ENCODE assay signal across 1 cellular context in the genomic region with DNA sequence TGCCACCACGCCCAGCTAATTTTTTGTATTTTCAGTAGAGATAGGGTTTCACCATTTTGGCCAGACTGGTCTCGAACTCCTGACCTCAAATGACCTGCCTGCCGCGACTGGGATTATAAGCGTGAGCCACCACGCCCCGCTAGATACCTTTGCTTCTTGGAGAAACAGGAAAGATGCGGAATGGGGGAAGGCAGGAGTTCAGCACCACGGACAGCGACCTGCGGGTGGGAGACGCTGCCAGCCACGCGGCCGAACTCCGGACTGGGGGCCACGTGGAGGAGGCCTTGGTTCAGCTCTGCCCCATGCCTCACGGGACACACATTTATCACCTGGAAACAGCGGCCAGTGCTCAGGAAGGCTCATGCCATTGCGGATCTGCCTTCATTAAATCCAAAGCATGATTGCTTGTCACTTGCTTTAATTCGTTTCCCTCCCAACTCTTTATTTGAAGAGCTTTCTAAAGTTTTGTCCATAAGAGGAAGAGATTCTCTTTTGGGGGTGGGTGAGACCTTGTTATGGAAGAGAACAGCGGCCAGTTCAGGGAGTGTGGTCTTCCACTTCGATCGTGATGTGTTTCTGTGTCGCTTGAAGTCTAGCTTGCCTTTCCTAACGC.
A peak's percentile ranks its signal among the peaks of the same experiment; 100 is the strongest.
TF ChIP-seq lines count a peak whose summit lies in the region.

No MANE protein-coding gene starts in this region.

TF ChIP-seq in HepG2, 621 proteins besides CTCF, POLR2A, EP300 and RAD21 (continued from another document and continues in another):
- TF ChIP-seq, protein P1, sequence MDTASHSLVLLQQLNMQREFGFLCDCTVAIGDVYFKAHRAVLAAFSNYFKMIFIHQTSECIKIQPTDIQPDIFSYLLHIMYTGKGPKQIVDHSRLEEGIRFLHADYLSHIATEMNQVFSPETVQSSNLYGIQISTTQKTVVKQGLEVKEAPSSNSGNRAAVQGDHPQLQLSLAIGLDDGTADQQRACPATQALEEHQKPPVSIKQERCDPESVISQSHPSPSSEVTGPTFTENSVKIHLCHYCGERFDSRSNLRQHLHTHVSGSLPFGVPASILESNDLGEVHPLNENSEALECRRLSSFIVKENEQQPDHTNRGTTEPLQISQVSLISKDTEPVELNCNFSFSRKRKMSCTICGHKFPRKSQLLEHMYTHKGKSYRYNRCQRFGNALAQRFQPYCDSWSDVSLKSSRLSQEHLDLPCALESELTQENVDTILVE (CRISPR knock-in tag; IDR thresholded peaks at IDR 0.05): peak; percentile 95
- TF ChIP-seq, protein P2, sequence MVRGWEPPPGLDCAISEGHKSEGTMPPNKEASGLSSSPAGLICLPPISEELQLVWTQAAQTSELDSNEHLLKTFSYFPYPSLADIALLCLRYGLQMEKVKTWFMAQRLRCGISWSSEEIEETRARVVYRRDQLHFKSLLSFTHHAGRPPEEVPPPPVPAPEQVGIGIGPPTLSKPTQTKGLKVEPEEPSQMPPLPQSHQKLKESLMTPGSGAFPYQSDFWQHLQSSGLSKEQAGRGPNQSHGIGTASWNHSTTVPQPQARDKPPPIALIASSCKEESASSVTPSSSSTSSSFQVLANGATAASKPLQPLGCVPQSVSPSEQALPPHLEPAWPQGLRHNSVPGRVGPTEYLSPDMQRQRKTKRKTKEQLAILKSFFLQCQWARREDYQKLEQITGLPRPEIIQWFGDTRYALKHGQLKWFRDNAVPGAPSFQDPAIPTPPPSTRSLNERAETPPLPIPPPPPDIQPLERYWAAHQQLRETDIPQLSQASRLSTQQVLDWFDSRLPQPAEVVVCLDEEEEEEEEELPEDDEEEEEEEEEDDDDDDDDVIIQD (CRISPR knock-in tag; IDR thresholded peaks at IDR 0.05; ENCODE audit: low read depth): peak; percentile 57; the same call in 1 of the 2 replicates
- TF ChIP-seq ZSCAN21 (CRISPR knock-in tag; IDR thresholded peaks at IDR 0.05; ENCODE audit: borderline replicate concordance) (peak; percentile 94), NR2F1 (CRISPR knock-in tag; IDR thresholded peaks at IDR 0.05) (no peak), CENPT (CRISPR knock-in tag; IDR thresholded peaks at IDR 0.05; ENCODE audit: low read depth) (no peak), ZFP36L2 (CRISPR knock-in tag; IDR thresholded peaks at IDR 0.05) (peak; percentile 97), ZNF703 (CRISPR knock-in tag; IDR thresholded peaks at IDR 0.05; ENCODE audit: borderline replicate concordance) (no peak), ZNF543 (CRISPR knock-in tag; IDR thresholded peaks at IDR 0.05) (0 out of 2 replicates have a peak, but pooled peaks have one; percentile 60), AGO1 (IDR thresholded peaks at IDR 0.05; ENCODE audit: low read depth, low read length, poor library complexity, severe bottlenecking) (no peak), MED13 (CRISPR knock-in tag; IDR thresholded peaks at IDR 0.05) (peak; percentile 91), RELA (CRISPR knock-in tag; IDR thresholded peaks at IDR 0.05) (no peak), ZNF10 (CRISPR knock-in tag; IDR thresholded peaks at IDR 0.05; ENCODE audit: borderline replicate concordance, low read depth) (no peak), PAWR (CRISPR knock-in tag; IDR thresholded peaks at IDR 0.05; ENCODE audit: borderline replicate concordance) (no peak), PRPF4 (IDR thresholded peaks at IDR 0.05; ENCODE audit: low read depth, low read length, poor library complexity, severe bottlenecking) (no peak), TARDBP (CRISPR knock-in tag; IDR thresholded peaks at IDR 0.05) (peak; percentile 71), ARHGAP35 (CRISPR knock-in tag; IDR thresholded peaks at IDR 0.05; ENCODE audit: borderline replicate concordance) (peak; percentile 71; the same call in 1 of the 2 replicates), ZC3H13 (CRISPR knock-in tag; IDR thresholded peaks at IDR 0.05) (peak; percentile 66; the same call in 1 of the 2 replicates), ZFP62 (CRISPR knock-in tag; IDR thresholded peaks at IDR 0.05) (no peak), ZFP82 (CRISPR knock-in tag; IDR thresholded peaks at IDR 0.05; ENCODE audit: borderline replicate concordance) (no peak), ELF4 (CRISPR knock-in tag; IDR thresholded peaks at IDR 0.05; ENCODE audit: borderline replicate concordance) (peak; percentile 59; the same call in 1 of the 2 replicates), ZNF253 (CRISPR knock-in tag; IDR thresholded peaks at IDR 0.05; ENCODE audit: borderline replicate concordance) (0 out of 2 replicates have a peak, but pooled peaks have one; percentile 53), SP4 (CRISPR knock-in tag; IDR thresholded peaks at IDR 0.05) (no peak), NR2C2 (CRISPR knock-in tag; IDR thresholded peaks at IDR 0.05; ENCODE audit: borderline replicate concordance) (no peak), MYNN (CRISPR knock-in tag; IDR thresholded peaks at IDR 0.05; ENCODE audit: low read depth) (no peak), ZNF263 (CRISPR knock-in tag; IDR thresholded peaks at IDR 0.05) (peak; percentile 83), CBX5 (CRISPR knock-in tag; IDR thresholded peaks at IDR 0.05; ENCODE audit: borderline replicate concordance) (peak; percentile 54; the same call in 1 of the 2 replicates), MIER3 (CRISPR knock-in tag; IDR thresholded peaks at IDR 0.05; ENCODE audit: borderline replicate concordance) (peak; percentile 77; the same call in 1 of the 2 replicates)
- TF ChIP-seq, protein P3, sequence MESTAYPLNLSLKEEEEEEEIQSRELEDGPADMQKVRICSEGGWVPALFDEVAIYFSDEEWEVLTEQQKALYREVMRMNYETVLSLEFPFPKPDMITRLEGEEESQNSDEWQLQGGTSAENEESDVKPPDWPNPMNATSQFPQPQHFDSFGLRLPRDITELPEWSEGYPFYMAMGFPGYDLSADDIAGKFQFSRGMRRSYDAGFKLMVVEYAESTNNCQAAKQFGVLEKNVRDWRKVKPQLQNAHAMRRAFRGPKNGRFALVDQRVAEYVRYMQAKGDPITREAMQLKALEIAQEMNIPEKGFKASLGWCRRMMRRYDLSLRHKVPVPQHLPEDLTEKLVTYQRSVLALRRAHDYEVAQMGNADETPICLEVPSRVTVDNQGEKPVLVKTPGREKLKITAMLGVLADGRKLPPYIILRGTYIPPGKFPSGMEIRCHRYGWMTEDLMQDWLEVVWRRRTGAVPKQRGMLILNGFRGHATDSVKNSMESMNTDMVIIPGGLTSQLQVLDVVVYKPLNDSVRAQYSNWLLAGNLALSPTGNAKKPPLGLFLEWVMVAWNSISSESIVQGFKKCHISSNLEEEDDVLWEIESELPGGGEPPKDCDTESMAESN (CRISPR knock-in tag; conservative IDR thresholded peaks at IDR 0.05): peak; percentile 89
- TF ChIP-seq, protein P4, sequence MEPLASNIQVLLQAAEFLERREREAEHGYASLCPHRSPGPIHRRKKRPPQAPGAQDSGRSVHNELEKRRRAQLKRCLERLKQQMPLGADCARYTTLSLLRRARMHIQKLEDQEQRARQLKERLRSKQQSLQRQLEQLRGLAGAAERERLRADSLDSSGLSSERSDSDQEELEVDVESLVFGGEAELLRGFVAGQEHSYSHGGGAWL (CRISPR knock-in tag; IDR thresholded peaks at IDR 0.05): peak; percentile 99
- TF ChIP-seq, protein P5, sequence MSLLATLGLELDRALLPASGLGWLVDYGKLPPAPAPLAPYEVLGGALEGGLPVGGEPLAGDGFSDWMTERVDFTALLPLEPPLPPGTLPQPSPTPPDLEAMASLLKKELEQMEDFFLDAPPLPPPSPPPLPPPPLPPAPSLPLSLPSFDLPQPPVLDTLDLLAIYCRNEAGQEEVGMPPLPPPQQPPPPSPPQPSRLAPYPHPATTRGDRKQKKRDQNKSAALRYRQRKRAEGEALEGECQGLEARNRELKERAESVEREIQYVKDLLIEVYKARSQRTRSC (CRISPR knock-in tag; IDR thresholded peaks at IDR 0.05; ENCODE audit: low read depth): no peak
- TF ChIP-seq, protein P6, sequence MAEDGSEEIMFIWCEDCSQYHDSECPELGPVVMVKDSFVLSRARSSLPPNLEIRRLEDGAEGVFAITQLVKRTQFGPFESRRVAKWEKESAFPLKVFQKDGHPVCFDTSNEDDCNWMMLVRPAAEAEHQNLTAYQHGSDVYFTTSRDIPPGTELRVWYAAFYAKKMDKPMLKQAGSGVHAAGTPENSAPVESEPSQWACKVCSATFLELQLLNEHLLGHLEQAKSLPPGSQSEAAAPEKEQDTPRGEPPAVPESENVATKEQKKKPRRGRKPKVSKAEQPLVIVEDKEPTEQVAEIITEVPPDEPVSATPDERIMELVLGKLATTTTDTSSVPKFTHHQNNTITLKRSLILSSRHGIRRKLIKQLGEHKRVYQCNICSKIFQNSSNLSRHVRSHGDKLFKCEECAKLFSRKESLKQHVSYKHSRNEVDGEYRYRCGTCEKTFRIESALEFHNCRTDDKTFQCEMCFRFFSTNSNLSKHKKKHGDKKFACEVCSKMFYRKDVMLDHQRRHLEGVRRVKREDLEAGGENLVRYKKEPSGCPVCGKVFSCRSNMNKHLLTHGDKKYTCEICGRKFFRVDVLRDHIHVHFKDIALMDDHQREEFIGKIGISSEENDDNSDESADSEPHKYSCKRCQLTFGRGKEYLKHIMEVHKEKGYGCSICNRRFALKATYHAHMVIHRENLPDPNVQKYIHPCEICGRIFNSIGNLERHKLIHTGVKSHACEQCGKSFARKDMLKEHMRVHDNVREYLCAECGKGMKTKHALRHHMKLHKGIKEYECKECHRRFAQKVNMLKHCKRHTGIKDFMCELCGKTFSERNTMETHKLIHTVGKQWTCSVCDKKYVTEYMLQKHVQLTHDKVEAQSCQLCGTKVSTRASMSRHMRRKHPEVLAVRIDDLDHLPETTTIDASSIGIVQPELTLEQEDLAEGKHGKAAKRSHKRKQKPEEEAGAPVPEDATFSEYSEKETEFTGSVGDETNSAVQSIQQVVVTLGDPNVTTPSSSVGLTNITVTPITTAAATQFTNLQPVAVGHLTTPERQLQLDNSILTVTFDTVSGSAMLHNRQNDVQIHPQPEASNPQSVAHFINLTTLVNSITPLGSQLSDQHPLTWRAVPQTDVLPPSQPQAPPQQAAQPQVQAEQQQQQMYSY (CRISPR knock-in tag; IDR thresholded peaks at IDR 0.05): peak; percentile 72; the same call in 1 of the 2 replicates
- TF ChIP-seq, protein P7, sequence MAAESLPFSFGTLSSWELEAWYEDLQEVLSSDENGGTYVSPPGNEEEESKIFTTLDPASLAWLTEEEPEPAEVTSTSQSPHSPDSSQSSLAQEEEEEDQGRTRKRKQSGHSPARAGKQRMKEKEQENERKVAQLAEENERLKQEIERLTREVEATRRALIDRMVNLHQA (CRISPR knock-in tag; IDR thresholded peaks at IDR 0.05): no peak
- TF ChIP-seq, protein P8, sequence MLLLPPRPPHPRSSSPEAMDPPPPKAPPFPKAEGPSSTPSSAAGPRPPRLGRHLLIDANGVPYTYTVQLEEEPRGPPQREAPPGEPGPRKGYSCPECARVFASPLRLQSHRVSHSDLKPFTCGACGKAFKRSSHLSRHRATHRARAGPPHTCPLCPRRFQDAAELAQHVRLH (CRISPR knock-in tag; IDR thresholded peaks at IDR 0.05; ENCODE audit: borderline replicate concordance, low read depth): peak; percentile 99
- TF ChIP-seq, protein P9, sequence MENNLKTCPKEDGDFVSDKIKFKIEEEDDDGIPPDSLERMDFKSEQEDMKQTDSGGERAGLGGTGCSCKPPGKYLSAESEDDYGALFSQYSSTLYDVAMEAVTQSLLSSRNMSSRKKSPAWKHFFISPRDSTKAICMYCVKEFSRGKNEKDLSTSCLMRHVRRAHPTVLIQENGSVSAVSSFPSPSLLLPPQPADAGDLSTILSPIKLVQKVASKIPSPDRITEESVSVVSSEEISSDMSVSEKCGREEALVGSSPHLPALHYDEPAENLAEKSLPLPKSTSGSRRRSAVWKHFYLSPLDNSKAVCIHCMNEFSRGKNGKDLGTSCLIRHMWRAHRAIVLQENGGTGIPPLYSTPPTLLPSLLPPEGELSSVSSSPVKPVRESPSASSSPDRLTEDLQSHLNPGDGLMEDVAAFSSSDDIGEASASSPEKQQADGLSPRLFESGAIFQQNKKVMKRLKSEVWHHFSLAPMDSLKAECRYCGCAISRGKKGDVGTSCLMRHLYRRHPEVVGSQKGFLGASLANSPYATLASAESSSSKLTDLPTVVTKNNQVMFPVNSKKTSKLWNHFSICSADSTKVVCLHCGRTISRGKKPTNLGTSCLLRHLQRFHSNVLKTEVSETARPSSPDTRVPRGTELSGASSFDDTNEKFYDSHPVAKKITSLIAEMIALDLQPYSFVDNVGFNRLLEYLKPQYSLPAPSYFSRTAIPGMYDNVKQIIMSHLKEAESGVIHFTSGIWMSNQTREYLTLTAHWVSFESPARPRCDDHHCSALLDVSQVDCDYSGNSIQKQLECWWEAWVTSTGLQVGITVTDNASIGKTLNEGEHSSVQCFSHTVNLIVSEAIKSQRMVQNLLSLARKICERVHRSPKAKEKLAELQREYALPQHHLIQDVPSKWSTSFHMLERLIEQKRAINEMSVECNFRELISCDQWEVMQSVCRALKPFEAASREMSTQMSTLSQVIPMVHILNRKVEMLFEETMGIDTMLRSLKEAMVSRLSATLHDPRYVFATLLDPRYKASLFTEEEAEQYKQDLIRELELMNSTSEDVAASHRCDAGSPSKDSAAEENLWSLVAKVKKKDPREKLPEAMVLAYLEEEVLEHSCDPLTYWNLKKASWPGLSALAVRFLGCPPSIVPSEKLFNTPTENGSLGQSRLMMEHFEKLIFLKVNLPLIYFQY (CRISPR knock-in tag; IDR thresholded peaks at IDR 0.05; ENCODE audit: borderline replicate concordance): peak; percentile 88
- TF ChIP-seq, protein P10, sequence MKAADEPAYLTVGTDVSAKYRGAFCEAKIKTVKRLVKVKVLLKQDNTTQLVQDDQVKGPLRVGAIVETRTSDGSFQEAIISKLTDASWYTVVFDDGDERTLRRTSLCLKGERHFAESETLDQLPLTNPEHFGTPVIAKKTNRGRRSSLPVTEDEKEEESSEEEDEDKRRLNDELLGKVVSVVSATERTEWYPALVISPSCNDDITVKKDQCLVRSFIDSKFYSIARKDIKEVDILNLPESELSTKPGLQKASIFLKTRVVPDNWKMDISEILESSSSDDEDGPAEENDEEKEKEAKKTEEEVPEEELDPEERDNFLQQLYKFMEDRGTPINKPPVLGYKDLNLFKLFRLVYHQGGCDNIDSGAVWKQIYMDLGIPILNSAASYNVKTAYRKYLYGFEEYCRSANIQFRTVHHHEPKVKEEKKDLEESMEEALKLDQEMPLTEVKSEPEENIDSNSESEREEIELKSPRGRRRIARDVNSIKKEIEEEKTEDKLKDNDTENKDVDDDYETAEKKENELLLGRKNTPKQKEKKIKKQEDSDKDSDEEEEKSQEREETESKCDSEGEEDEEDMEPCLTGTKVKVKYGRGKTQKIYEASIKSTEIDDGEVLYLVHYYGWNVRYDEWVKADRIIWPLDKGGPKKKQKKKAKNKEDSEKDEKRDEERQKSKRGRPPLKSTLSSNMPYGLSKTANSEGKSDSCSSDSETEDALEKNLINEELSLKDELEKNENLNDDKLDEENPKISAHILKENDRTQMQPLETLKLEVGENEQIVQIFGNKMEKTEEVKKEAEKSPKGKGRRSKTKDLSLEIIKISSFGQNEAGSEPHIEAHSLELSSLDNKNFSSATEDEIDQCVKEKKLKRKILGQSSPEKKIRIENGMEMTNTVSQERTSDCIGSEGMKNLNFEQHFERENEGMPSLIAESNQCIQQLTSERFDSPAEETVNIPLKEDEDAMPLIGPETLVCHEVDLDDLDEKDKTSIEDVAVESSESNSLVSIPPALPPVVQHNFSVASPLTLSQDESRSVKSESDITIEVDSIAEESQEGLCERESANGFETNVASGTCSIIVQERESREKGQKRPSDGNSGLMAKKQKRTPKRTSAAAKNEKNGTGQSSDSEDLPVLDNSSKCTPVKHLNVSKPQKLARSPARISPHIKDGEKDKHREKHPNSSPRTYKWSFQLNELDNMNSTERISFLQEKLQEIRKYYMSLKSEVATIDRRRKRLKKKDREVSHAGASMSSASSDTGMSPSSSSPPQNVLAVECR (CRISPR knock-in tag; IDR thresholded peaks at IDR 0.05; ENCODE audit: borderline replicate concordance): peak; percentile 86
- TF ChIP-seq, protein P11, sequence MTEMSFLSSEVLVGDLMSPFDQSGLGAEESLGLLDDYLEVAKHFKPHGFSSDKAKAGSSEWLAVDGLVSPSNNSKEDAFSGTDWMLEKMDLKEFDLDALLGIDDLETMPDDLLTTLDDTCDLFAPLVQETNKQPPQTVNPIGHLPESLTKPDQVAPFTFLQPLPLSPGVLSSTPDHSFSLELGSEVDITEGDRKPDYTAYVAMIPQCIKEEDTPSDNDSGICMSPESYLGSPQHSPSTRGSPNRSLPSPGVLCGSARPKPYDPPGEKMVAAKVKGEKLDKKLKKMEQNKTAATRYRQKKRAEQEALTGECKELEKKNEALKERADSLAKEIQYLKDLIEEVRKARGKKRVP (CRISPR knock-in tag; IDR thresholded peaks at IDR 0.05): peak in 1 of 2 experiments; percentile 58; a peak in 2 of 4 replicates
